1 cellular context compared by ENCODE assay signal in the genomic region with DNA sequence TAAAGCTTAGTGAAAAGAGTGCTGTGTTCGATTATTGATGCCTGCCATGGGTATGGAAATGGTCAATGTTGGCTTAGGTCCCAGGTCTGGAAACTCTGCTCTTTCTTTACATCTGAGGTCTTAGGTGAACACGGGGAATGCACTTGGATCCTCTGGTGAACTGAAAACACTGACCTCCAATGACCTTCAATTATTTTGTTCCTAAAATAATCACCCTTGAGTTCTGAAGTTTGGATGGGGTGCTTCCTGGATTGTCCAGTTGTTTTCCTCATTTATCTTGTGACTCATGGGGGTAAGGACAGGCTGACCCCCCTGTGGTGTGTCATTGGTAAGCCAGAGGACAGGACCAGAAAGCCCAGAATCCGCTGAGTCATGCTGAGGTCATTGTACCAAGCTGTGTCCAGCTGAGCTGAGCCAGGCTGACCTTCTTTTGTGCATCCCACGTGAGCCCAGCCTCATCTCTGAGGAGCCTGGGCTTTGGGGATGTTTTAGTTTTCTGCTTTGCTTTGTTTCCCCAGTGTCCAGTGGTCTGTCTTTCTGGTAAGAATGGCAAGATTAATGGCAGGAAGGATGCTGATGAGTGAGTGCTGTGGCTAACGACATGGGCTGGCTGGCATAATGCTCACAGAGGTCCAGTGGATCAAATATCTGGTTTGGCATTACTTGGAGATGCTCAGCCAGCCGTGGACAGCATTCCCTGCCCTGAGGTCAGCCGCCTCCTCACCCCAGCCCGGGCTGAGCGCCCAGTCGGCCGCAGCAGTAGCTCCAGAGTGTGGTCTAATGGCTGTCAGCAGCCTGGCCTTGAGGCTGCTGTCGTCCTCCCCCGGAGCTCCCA.
TF ChIP-seq lines count a peak whose summit lies in the region.

No MANE protein-coding gene starts in this region.

TF ChIP-seq in A549, 52 proteins besides CTCF, POLR2A, EP300 and RAD21 (continued from another document):
- TF ChIP-seq, protein P1, sequence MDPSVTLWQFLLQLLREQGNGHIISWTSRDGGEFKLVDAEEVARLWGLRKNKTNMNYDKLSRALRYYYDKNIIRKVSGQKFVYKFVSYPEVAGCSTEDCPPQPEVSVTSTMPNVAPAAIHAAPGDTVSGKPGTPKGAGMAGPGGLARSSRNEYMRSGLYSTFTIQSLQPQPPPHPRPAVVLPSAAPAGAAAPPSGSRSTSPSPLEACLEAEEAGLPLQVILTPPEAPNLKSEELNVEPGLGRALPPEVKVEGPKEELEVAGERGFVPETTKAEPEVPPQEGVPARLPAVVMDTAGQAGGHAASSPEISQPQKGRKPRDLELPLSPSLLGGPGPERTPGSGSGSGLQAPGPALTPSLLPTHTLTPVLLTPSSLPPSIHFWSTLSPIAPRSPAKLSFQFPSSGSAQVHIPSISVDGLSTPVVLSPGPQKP (IDR thresholded peaks at IDR 0.05; ENCODE audit: low read depth, low read length) = no peak
- TF ChIP-seq, protein P2, sequence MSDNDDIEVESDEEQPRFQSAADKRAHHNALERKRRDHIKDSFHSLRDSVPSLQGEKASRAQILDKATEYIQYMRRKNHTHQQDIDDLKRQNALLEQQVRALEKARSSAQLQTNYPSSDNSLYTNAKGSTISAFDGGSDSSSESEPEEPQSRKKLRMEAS (IDR thresholded peaks at IDR 0.05) = peak; percentile 89
- TF ChIP-seq, protein P3, sequence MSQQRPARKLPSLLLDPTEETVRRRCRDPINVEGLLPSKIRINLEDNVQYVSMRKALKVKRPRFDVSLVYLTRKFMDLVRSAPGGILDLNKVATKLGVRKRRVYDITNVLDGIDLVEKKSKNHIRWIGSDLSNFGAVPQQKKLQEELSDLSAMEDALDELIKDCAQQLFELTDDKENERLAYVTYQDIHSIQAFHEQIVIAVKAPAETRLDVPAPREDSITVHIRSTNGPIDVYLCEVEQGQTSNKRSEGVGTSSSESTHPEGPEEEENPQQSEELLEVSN (IDR thresholded peaks at IDR 0.05; ENCODE audit: borderline replicate concordance, low read depth) = no peak
- TF ChIP-seq, protein P4, sequence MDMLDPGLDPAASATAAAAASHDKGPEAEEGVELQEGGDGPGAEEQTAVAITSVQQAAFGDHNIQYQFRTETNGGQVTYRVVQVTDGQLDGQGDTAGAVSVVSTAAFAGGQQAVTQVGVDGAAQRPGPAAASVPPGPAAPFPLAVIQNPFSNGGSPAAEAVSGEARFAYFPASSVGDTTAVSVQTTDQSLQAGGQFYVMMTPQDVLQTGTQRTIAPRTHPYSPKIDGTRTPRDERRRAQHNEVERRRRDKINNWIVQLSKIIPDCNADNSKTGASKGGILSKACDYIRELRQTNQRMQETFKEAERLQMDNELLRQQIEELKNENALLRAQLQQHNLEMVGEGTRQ (IDR thresholded peaks at IDR 0.05) = 0 out of 2 replicates have a peak, but pooled peaks have one; percentile 23
- TF ChIP-seq ZSCAN20 (CRISPR knock-in tag; IDR thresholded peaks at IDR 0.05) (no peak), JUN (IDR thresholded peaks at IDR 0.05) (peak in 1 of 2 experiments; percentile 50; a peak in 2 of 5 replicates), EHMT2 (IDR thresholded peaks at IDR 0.05; ENCODE audit: low read depth) (no peak), ZC3H11A (IDR thresholded peaks at IDR 0.05) (no peak), NPAS2 (CRISPR knock-in tag; IDR thresholded peaks at IDR 0.05; ENCODE audit: borderline replicate concordance) (no peak), ESRRA (IDR thresholded peaks at IDR 0.05; ENCODE audit: borderline replicate concordance, low read length) (no peak), HOXB13 (CRISPR knock-in tag; IDR thresholded peaks at IDR 0.05; ENCODE audit: low read depth) (peak; percentile 30; the same call in 1 of the 2 replicates), CHD4 (IDR thresholded peaks at IDR 0.05; ENCODE audit: borderline replicate concordance) (no peak), POLR2AphosphoS2 (conservative IDR thresholded peaks at IDR 0.05; ENCODE audit: low read length) (no peak), KDM5A (IDR thresholded peaks at IDR 0.05) (no peak), CHD2 (IDR thresholded peaks at IDR 0.05; ENCODE audit: low read length, partially characterized antibody) (no peak), MYC (IDR thresholded peaks at IDR 0.05; ENCODE audit: borderline replicate concordance, low read length) (no peak), CBX8 (IDR thresholded peaks at IDR 0.05) (no peak), SREBF2 (IDR thresholded peaks at IDR 0.05) (no peak)
- TF ChIP-seq, protein P5, sequence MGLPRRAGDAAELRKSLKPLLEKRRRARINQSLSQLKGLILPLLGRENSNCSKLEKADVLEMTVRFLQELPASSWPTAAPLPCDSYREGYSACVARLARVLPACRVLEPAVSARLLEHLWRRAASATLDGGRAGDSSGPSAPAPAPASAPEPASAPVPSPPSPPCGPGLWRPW (IDR thresholded peaks at IDR 0.05) = no peak
- TF ChIP-seq, protein P6, sequence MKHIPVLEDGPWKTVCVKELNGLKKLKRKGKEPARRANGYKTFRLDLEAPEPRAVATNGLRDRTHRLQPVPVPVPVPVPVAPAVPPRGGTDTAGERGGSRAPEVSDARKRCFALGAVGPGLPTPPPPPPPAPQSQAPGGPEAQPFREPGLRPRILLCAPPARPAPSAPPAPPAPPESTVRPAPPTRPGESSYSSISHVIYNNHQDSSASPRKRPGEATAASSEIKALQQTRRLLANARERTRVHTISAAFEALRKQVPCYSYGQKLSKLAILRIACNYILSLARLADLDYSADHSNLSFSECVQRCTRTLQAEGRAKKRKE (CRISPR knock-in tag; IDR thresholded peaks at IDR 0.05; ENCODE audit: low read depth) = peak; percentile 82
- TF ChIP-seq, protein P7, sequence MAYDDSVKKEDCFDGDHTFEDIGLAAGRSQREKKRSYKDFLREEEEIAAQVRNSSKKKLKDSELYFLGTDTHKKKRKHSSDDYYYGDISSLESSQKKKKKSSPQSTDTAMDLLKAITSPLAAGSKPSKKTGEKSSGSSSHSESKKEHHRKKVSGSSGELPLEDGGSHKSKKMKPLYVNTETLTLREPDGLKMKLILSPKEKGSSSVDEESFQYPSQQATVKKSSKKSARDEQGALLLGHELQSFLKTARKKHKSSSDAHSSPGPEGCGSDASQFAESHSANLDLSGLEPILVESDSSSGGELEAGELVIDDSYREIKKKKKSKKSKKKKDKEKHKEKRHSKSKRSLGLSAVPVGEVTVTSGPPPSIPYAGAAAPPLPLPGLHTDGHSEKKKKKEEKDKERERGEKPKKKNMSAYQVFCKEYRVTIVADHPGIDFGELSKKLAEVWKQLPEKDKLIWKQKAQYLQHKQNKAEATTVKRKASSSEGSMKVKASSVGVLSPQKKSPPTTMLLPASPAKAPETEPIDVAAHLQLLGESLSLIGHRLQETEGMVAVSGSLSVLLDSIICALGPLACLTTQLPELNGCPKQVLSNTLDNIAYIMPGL (CRISPR knock-in tag; IDR thresholded peaks at IDR 0.05; ENCODE audit: borderline replicate concordance) = no peak
